In genomic region chr12:53482626-53483165, GRCh38 we compare ENCODE assay signal across 13 cellular contexts. TPM values are rescaled to one million over a fixed set of nuclear protein-coding genes. Genes with fewer than 3 reads are reported as not detected.
DNase-seq lines count a peak whose midpoint lies in the region; ATAC-seq lines count a peak whose summit lies in the region.
"Had no signal": no experiment of that assay in that cellular context is flagged by ENCODE, and none has a peak within 500 bp of the region (broad histone marks: within the 10 kb centered on the region; RNA-seq: fewer than 3 reads in every experiment).

No MANE protein-coding gene starts in this region.

- H3K27me3 Mint-ChIP-seq in activated CD8-positive, alpha-beta memory T cell treated with anti-CD3 and anti-CD28 coated beads, Interleukin-2, amount 10 ng/mL, durations not matched to agents 7 days and 5 days: no peaks in the 10 kb centered on the region
- H3K27me3 Mint-ChIP-seq: activated CD4-positive, alpha-beta T cell treated with anti-CD3 and anti-CD28 coated beads, Interleukin-2, amount 10 ng/mL, durations not matched to agents 24 days and 14 days had no signal

- H3K27me3 ChIP-seq in HAP-1 (ENCODE audit: low read depth): no peaks in the 10 kb centered on the region
- H3K27me3 ChIP-seq: uterus had no signal

- in situ Hi-C loops in HAP-1 (cut with MboI; ENCODE audit: low sequenced_read_pairs): no loop called here

- CTCF ChIA-PET in activated CD8-positive, alpha-beta memory T cell treated with anti-CD3 and anti-CD28 coated beads, Interleukin-2, amount 10 ng/mL, durations not matched to agents 7 days and 5 days (lab: Charles Lee): interaction anchor here (0.5 to 2.2 kb wide), 8 partner anchors 9 to 597 kb away, joined by 3 to 9 read pairs (median 4); partner anchors contain the start of gene AAAS

- H3K36me3 ChIP-seq in HAP-1 (replicated peaks): peaks cover 94% of the 10 kb centered on the region
- H3K36me3 ChIP-seq: uterus had no signal

- intact Hi-C loops in left cardiac atrium (cut with DNase I): no loop called here

- DNase-seq in activated CD8-positive, alpha-beta memory T cell treated with anti-CD3 and anti-CD28 coated beads, Interleukin-2, amount 10 ng/mL, durations not matched to agents 7 days and 5 days: no peak
- no peak for DNase-seq in activated CD8-positive, alpha-beta memory T cell treated with anti-CD3 and anti-CD28 coated beads, Interleukin-2, amount 50 U/mL, for 4 hours
- DNase-seq in left cardiac atrium: no peak
- no peak for DNase-seq in stimulated activated effector memory CD8-positive, alpha-beta T cell treated with anti-CD3 and anti-CD28 coated beads, Interleukin-12 subunit alpha, Interleukin-12 subunit beta, amount 100 ng/mL, for 72 hours (ENCODE audit: low spot score in 2 of 2)
- DNase-seq in HAP-1 (ENCODE audit: low spot score in 2 of 2): no peak
- DNase-seq: activated CD4-positive, alpha-beta T cell treated with anti-CD3 and anti-CD28 coated beads, Interleukin-2, amount 10 ng/mL, durations not matched to agents 24 days and 14 days; DMS153; mucosa of descending colon; NCI-H1105; NCI-H748 treated with DMSO at 0.1 percent for 48 hours had no signal

- no peak overlapping the region for H3K27ac Mint-ChIP-seq in activated CD8-positive, alpha-beta memory T cell treated with anti-CD3 and anti-CD28 coated beads, Interleukin-2, amount 10 ng/mL, durations not matched to agents 7 days and 5 days
- H3K27ac Mint-ChIP-seq in stimulated activated effector memory CD8-positive, alpha-beta T cell treated with anti-CD3 and anti-CD28 coated beads, Interleukin-12 subunit alpha, Interleukin-12 subunit beta, amount 100 ng/mL, for 72 hours: peak overlapping the region; percentile 78

- peaks cover 53% of the 10 kb centered on the region for H3K36me3 Mint-ChIP-seq in activated CD8-positive, alpha-beta memory T cell treated with anti-CD3 and anti-CD28 coated beads, Interleukin-2, amount 10 ng/mL, durations not matched to agents 7 days and 5 days
- peaks cover 100% of the 10 kb centered on the region for H3K36me3 Mint-ChIP-seq in stimulated activated effector memory CD8-positive, alpha-beta T cell treated with anti-CD3 and anti-CD28 coated beads, Interleukin-12 subunit alpha, Interleukin-12 subunit beta, amount 100 ng/mL, for 72 hours

- peaks cover 13% of the 10 kb centered on the region for H3K4me1 Mint-ChIP-seq in activated CD8-positive, alpha-beta memory T cell treated with anti-CD3 and anti-CD28 coated beads, Interleukin-2, amount 10 ng/mL, durations not matched to agents 7 days and 5 days
- H3K4me1 Mint-ChIP-seq in stimulated activated effector memory CD8-positive, alpha-beta T cell treated with anti-CD3 and anti-CD28 coated beads, Interleukin-12 subunit alpha, Interleukin-12 subunit beta, amount 100 ng/mL, for 72 hours: peaks cover 22% of the 10 kb centered on the region

- no peaks in the 10 kb centered on the region for H3K9me3 ChIP-seq in HAP-1
- H3K9me3 ChIP-seq: mucosa of descending colon, uterus had no signal

- peaks cover 20% of the 10 kb centered on the region for H3K4me1 ChIP-seq in HAP-1

- H3K4me3 Mint-ChIP-seq in activated CD8-positive, alpha-beta memory T cell treated with anti-CD3 and anti-CD28 coated beads, Interleukin-2, amount 10 ng/mL, durations not matched to agents 7 days and 5 days: no peak overlapping the region
- no peak overlapping the region for H3K4me3 Mint-ChIP-seq in stimulated activated effector memory CD8-positive, alpha-beta T cell treated with anti-CD3 and anti-CD28 coated beads, Interleukin-12 subunit alpha, Interleukin-12 subunit beta, amount 100 ng/mL, for 72 hours
- H3K4me3 Mint-ChIP-seq: activated CD4-positive, alpha-beta T cell treated with anti-CD3 and anti-CD28 coated beads, Interleukin-2, amount 10 ng/mL, durations not matched to agents 24 days and 14 days had no signal

- no peak overlapping the region for H3K4me3 ChIP-seq in HAP-1
- H3K4me3 ChIP-seq: mucosa of descending colon, uterus had no signal

- no peaks in the 10 kb centered on the region for H3K9me3 Mint-ChIP-seq in activated CD8-positive, alpha-beta memory T cell treated with anti-CD3 and anti-CD28 coated beads, Interleukin-2, amount 10 ng/mL, durations not matched to agents 7 days and 5 days (ENCODE audit: low read depth)
- H3K9me3 Mint-ChIP-seq in stimulated activated effector memory CD8-positive, alpha-beta T cell treated with anti-CD3 and anti-CD28 coated beads, Interleukin-12 subunit alpha, Interleukin-12 subunit beta, amount 100 ng/mL, for 72 hours: no peaks in the 10 kb centered on the region
- H3K9me3 Mint-ChIP-seq: activated CD4-positive, alpha-beta T cell treated with anti-CD3 and anti-CD28 coated beads, Interleukin-2, amount 10 ng/mL, durations not matched to agents 24 days and 14 days had no signal

- peak; percentile 7 for ATAC-seq in activated CD8-positive, alpha-beta memory T cell treated with anti-CD3 and anti-CD28 coated beads, Interleukin-2, amount 10 ng/mL, durations not matched to agents 7 days and 5 days
- peak; percentile 6 to 16 for ATAC-seq in left cardiac atrium
- no peak for ATAC-seq in stimulated activated effector memory CD8-positive, alpha-beta T cell treated with anti-CD3 and anti-CD28 coated beads, Interleukin-12 subunit alpha, Interleukin-12 subunit beta, amount 100 ng/mL, for 72 hours
- no peak for ATAC-seq in GM18511 (IDR thresholded peaks at IDR 0.05; ENCODE audit: unreplicated experiment)

RNA-seq across cellular contexts. Expression of gene MAP3K12, which starts 16.6 kb away (rescaled TPM):
- 10 to 100 TPM; 19.1 to 19.3 TPM for total RNA-seq in activated CD8-positive, alpha-beta memory T cell treated with anti-CD3 and anti-CD28 coated beads, Interleukin-2, amount 10 ng/mL, durations not matched to agents 7 days and 5 days
- 1 to 10 TPM; 9.1 to 9.7 TPM for total RNA-seq in left cardiac atrium

RNA-seq across cellular contexts. Expression of gene TARBP2, which starts 18.4 kb away (rescaled TPM):
- 10 to 100 TPM; 29.7 to 38.7 TPM for total RNA-seq in activated CD8-positive, alpha-beta memory T cell treated with anti-CD3 and anti-CD28 coated beads, Interleukin-2, amount 10 ng/mL, durations not matched to agents 7 days and 5 days
- total RNA-seq in left cardiac atrium: 10 to 100 TPM; 12.5 to 15.3 TPM

RNA-seq across cellular contexts. Expression of gene NPFF, which starts 24.6 kb away (rescaled TPM):
- not detected for total RNA-seq in activated CD8-positive, alpha-beta memory T cell treated with anti-CD3 and anti-CD28 coated beads, Interleukin-2, amount 10 ng/mL, durations not matched to agents 7 days and 5 days
- total RNA-seq in left cardiac atrium: not detected
- total RNA-seq: A172; activated CD4-positive, alpha-beta T cell treated with anti-CD3 and anti-CD28 coated beads, Interleukin-2, amount 10 ng/mL, durations not matched to agents 24 days and 14 days; mucosa of descending colon; uterus had no signal

RNA-seq across cellular contexts. Expression of gene PCBP2, which starts 30.8 kb away (rescaled TPM):
- total RNA-seq in activated CD8-positive, alpha-beta memory T cell treated with anti-CD3 and anti-CD28 coated beads, Interleukin-2, amount 10 ng/mL, durations not matched to agents 7 days and 5 days: 100 to 1,000 TPM; 721 to 867 TPM
- 100 to 1,000 TPM; 504 to 545 TPM for total RNA-seq in left cardiac atrium

RNA-seq across cellular contexts. Expression of gene PRR13, which starts 41.2 kb away (rescaled TPM):
- 100 to 1,000 TPM; 235 to 244 TPM for total RNA-seq in activated CD8-positive, alpha-beta memory T cell treated with anti-CD3 and anti-CD28 coated beads, Interleukin-2, amount 10 ng/mL, durations not matched to agents 7 days and 5 days
- 10 to 100 TPM; 73.5 to 90.2 TPM for total RNA-seq in left cardiac atrium

Comparison
In these comparisons a context has a peak if more than half of its experiments do, and no peak if none do; other contexts are left out.
1. ATAC-seq: peak in activated CD8-positive, alpha-beta memory T cell treated with anti-CD3 and anti-CD28 coated beads, Interleukin-2, amount 10 ng/mL, durations not matched to agents 7 days and 5 days (single experiment) and left cardiac atrium (2 of 2); none in stimulated activated effector memory CD8-positive, alpha-beta T cell treated with anti-CD3 and anti-CD28 coated beads, Interleukin-12 subunit alpha, Interleukin-12 subunit beta, amount 100 ng/mL, for 72 hours (single experiment) and GM18511 (single experiment).